In genomic region chr14:101830271-101830670, GRCh38 we compare ENCODE assay signal across 19 cellular contexts.
A peak's percentile ranks its signal among the peaks of the same experiment; 100 is the strongest.
DNase-seq lines count a peak whose midpoint lies in the region; ATAC-seq and TF ChIP-seq lines count a peak whose summit lies in the region.
"Had no signal": no experiment of that assay in that cellular context is flagged by ENCODE, and none has a peak within 500 bp of the region (broad histone marks: within the 10 kb centered on the region; RNA-seq: fewer than 3 reads in every experiment).

No MANE protein-coding gene starts in this region.

- peaks cover 25 to 63% of the 10 kb centered on the region in 2 donors for H3K4me1 ChIP-seq in thyroid gland
- peaks cover 13% of the 10 kb centered on the region for H3K4me1 ChIP-seq in colonic mucosa
- H3K4me1 ChIP-seq: foreskin keratinocyte, HAP-1 had no signal

- no peak for DNase-seq in activated naive CD4-positive, alpha-beta T cell treated with anti-CD3 and anti-CD28 coated beads, Interleukin-2, amount 10 ng/mL, durations not matched to agents 7 days and 5 days
- DNase-seq in activated naive CD8-positive, alpha-beta T cell treated with anti-CD3 and anti-CD28 coated beads, Interleukin-2, amount 50 U/mL, for 24 hours: no peak
- DNase-seq in memory B cell (ENCODE audit: low spot score in 2 of 2): no peak
- DNase-seq in thyroid gland: peak; percentile 44 to 53
- DNase-seq in NCI-H510A (lab: John Stamatoyannopoulos, UW): no peak
- DNase-seq in colonic mucosa: no peak
- DNase-seq in NCI-H146 treated with DMSO at 0.1 percent for 48 hours (lab: John Stamatoyannopoulos, UW; ENCODE audit: unreplicated experiment): no peak
- DNase-seq: DMS 273 treated with DMSO at 0.1 percent for 48 hours; foreskin keratinocyte; mesenchymal stem cell; NCI-H1930; NCI-H69; PC-3; stimulated activated CD4-positive, alpha-beta T cell treated with anti-CD3 and anti-CD28 coated beads, Interleukin-4, amount 100 ng/mL, for 24 hours had no signal

- no peaks in the 10 kb centered on the region for H3K9me3 Mint-ChIP-seq in activated naive CD4-positive, alpha-beta T cell treated with anti-CD3 and anti-CD28 coated beads, Interleukin-2, amount 50 U/mL, for 24 hours
- no peaks in the 10 kb centered on the region for H3K9me3 Mint-ChIP-seq in activated naive CD4-positive, alpha-beta T cell treated with anti-CD3 and anti-CD28 coated beads, Interleukin-2, amount 10 ng/mL, durations not matched to agents 7 days and 5 days
- H3K9me3 Mint-ChIP-seq in activated naive CD8-positive, alpha-beta T cell treated with anti-CD3 and anti-CD28 coated beads, Interleukin-2, amount 50 U/mL, for 24 hours: no peaks in the 10 kb centered on the region
- no peaks in the 10 kb centered on the region for H3K9me3 Mint-ChIP-seq in memory B cell

- no peak overlapping the region for H3K4me3 ChIP-seq in thyroid gland (replicated peaks in 1 of 3)
- H3K4me3 ChIP-seq in colonic mucosa: no peak overlapping the region
- H3K4me3 ChIP-seq: cardiac muscle cell, HAP-1 had no signal

- H3K27me3 Mint-ChIP-seq in activated naive CD4-positive, alpha-beta T cell treated with anti-CD3 and anti-CD28 coated beads, Interleukin-2, amount 50 U/mL, for 24 hours: no peaks in the 10 kb centered on the region
- no peaks in the 10 kb centered on the region for H3K27me3 Mint-ChIP-seq in activated naive CD4-positive, alpha-beta T cell treated with anti-CD3 and anti-CD28 coated beads, Interleukin-2, amount 10 ng/mL, durations not matched to agents 7 days and 5 days
- H3K27me3 Mint-ChIP-seq in activated naive CD8-positive, alpha-beta T cell treated with anti-CD3 and anti-CD28 coated beads, Interleukin-2, amount 50 U/mL, for 24 hours: no peaks in the 10 kb centered on the region
- H3K27me3 Mint-ChIP-seq in memory B cell: no peaks in the 10 kb centered on the region

- H3K36me3 Mint-ChIP-seq in activated naive CD4-positive, alpha-beta T cell treated with anti-CD3 and anti-CD28 coated beads, Interleukin-2, amount 50 U/mL, for 24 hours: peaks cover 18% of the 10 kb centered on the region
- H3K36me3 Mint-ChIP-seq in activated naive CD4-positive, alpha-beta T cell treated with anti-CD3 and anti-CD28 coated beads, Interleukin-2, amount 10 ng/mL, durations not matched to agents 7 days and 5 days: peaks cover 71% of the 10 kb centered on the region
- H3K36me3 Mint-ChIP-seq in activated naive CD8-positive, alpha-beta T cell treated with anti-CD3 and anti-CD28 coated beads, Interleukin-2, amount 50 U/mL, for 24 hours (ENCODE audit: low read depth): peaks cover 40% of the 10 kb centered on the region
- peaks cover 17% of the 10 kb centered on the region for H3K36me3 Mint-ChIP-seq in memory B cell

- 34 to 47% methylated on average over 4 of the region's 4 CpGs for WGBS in thyroid gland, 2 donors

- peak overlapping the region; percentile 93 for H3K27ac Mint-ChIP-seq in activated naive CD4-positive, alpha-beta T cell treated with anti-CD3 and anti-CD28 coated beads, Interleukin-2, amount 50 U/mL, for 24 hours
- H3K27ac Mint-ChIP-seq in activated naive CD4-positive, alpha-beta T cell treated with anti-CD3 and anti-CD28 coated beads, Interleukin-2, amount 10 ng/mL, durations not matched to agents 7 days and 5 days: no peak overlapping the region
- peak overlapping the region; percentile 87 for H3K27ac Mint-ChIP-seq in activated naive CD8-positive, alpha-beta T cell treated with anti-CD3 and anti-CD28 coated beads, Interleukin-2, amount 50 U/mL, for 24 hours
- H3K27ac Mint-ChIP-seq in memory B cell: peak overlapping the region; percentile 81

- no peaks in the 10 kb centered on the region for H3K36me3 ChIP-seq in thyroid gland
- H3K36me3 ChIP-seq in colonic mucosa: no peaks in the 10 kb centered on the region
- H3K36me3 ChIP-seq: cardiac muscle cell had no signal

- TF ChIP-seq CTCF in thyroid gland (IDR thresholded peaks at IDR 0.05) (no peak), colonic mucosa (IDR thresholded peaks at IDR 0.05) (no peak)

- H3K9me3 ChIP-seq in thyroid gland: no peaks in the 10 kb centered on the region
- no peaks in the 10 kb centered on the region for H3K9me3 ChIP-seq in colonic mucosa
- H3K9me3 ChIP-seq: HAP-1 had no signal

- no peak for ATAC-seq in activated naive CD8-positive, alpha-beta T cell treated with anti-CD3 and anti-CD28 coated beads, Interleukin-2, amount 50 U/mL, for 24 hours
- ATAC-seq in memory B cell (ENCODE audit: low read depth): no peak
- ATAC-seq: foreskin keratinocyte, HepG2, PC-3, SK-N-SH treated with all-trans-retinoic acid at 6 μM for 48 hours had no signal

- H3K27me3 ChIP-seq in thyroid gland (no peaks in the 10 kb centered on the region), colonic mucosa (no peaks in the 10 kb centered on the region)
- H3K27me3 ChIP-seq: cardiac muscle cell, foreskin keratinocyte had no signal

- intact Hi-C loops in thyroid gland (cut with DNase I): no loop called here
- intact Hi-C loops in colonic mucosa (cut with DNase I): no loop called here

- TF ChIP-seq POLR2A in thyroid gland (IDR thresholded peaks at IDR 0.05): no peak

- peak overlapping the region; percentile 56 for H3K4me3 Mint-ChIP-seq in activated naive CD4-positive, alpha-beta T cell treated with anti-CD3 and anti-CD28 coated beads, Interleukin-2, amount 50 U/mL, for 24 hours
- no peak overlapping the region for H3K4me3 Mint-ChIP-seq in activated naive CD4-positive, alpha-beta T cell treated with anti-CD3 and anti-CD28 coated beads, Interleukin-2, amount 10 ng/mL, durations not matched to agents 7 days and 5 days
- H3K4me3 Mint-ChIP-seq in activated naive CD8-positive, alpha-beta T cell treated with anti-CD3 and anti-CD28 coated beads, Interleukin-2, amount 50 U/mL, for 24 hours: no peak overlapping the region
- no peak overlapping the region for H3K4me3 Mint-ChIP-seq in memory B cell

- CTCF ChIA-PET in activated naive CD4-positive, alpha-beta T cell treated with anti-CD3 and anti-CD28 coated beads, Interleukin-2, amount 10 ng/mL, durations not matched to agents 7 days and 5 days (lab: Charles Lee): no interaction called here

- no peak overlapping the region for H3K9ac ChIP-seq in colonic mucosa (ENCODE audit: low read depth in 2 of 2, low read length in 2 of 2)

- peaks cover 91% of the 10 kb centered on the region for H3K4me1 Mint-ChIP-seq in activated naive CD4-positive, alpha-beta T cell treated with anti-CD3 and anti-CD28 coated beads, Interleukin-2, amount 50 U/mL, for 24 hours
- H3K4me1 Mint-ChIP-seq in activated naive CD4-positive, alpha-beta T cell treated with anti-CD3 and anti-CD28 coated beads, Interleukin-2, amount 10 ng/mL, durations not matched to agents 7 days and 5 days: peaks cover 82% of the 10 kb centered on the region
- peaks cover 92% of the 10 kb centered on the region for H3K4me1 Mint-ChIP-seq in activated naive CD8-positive, alpha-beta T cell treated with anti-CD3 and anti-CD28 coated beads, Interleukin-2, amount 50 U/mL, for 24 hours
- peaks cover 31% of the 10 kb centered on the region for H3K4me1 Mint-ChIP-seq in memory B cell

- no peak overlapping the region for H3K27ac ChIP-seq in thyroid gland
- no peak overlapping the region for H3K27ac ChIP-seq in colonic mucosa
- H3K27ac ChIP-seq: cardiac muscle cell, foreskin keratinocyte had no signal

Comparison
In these comparisons a context has a peak if more than half of its experiments do, and no peak if none do; other contexts are left out.
1. DNase-seq: peak in thyroid gland (2 of 2); none in activated naive CD4-positive, alpha-beta T cell treated with anti-CD3 and anti-CD28 coated beads, Interleukin-2, amount 10 ng/mL, durations not matched to agents 7 days and 5 days (single experiment), activated naive CD8-positive, alpha-beta T cell treated with anti-CD3 and anti-CD28 coated beads, Interleukin-2, amount 50 U/mL, for 24 hours (single experiment), memory B cell (0 of 2), NCI-H510A (single experiment), colonic mucosa (single experiment) and NCI-H146 treated with DMSO at 0.1 percent for 48 hours (single experiment).